Comparison of ENCODE assay signal across 1 cellular context in genomic region chr20:38165089-38165965, GRCh38.
TF ChIP-seq lines count a peak whose summit lies in the region.

Gene TGM2, minus strand, starts transcription at chr20:38165270. Its CDS starts 72 bp downstream, at chr20:38165198.

TF ChIP-seq in HepG2, 621 proteins besides CTCF, POLR2A, EP300 and RAD21 (continued from another document and continues in another):
- TF ChIP-seq ZNF687 (CRISPR knock-in tag; IDR thresholded peaks at IDR 0.05) (peak; percentile 92), FOXO4 (CRISPR knock-in tag; conservative IDR thresholded peaks at IDR 0.05) (no peak), JUND (CRISPR knock-in tag; IDR thresholded peaks at IDR 0.05) (no peak), ZNF75D (CRISPR knock-in tag; IDR thresholded peaks at IDR 0.05; ENCODE audit: borderline replicate concordance) (no peak), KIAA2018 (CRISPR knock-in tag; IDR thresholded peaks at IDR 0.05; ENCODE audit: borderline replicate concordance) (0 out of 2 replicates have a peak, but pooled peaks have one; percentile 31), ZBTB42 (CRISPR knock-in tag; IDR thresholded peaks at IDR 0.05) (no peak; the same call in 1 of the 2 replicates), AHR (CRISPR knock-in tag; IDR thresholded peaks at IDR 0.05) (peak; percentile 60; the same call in 1 of the 2 replicates), ZNF20 (CRISPR knock-in tag; IDR thresholded peaks at IDR 0.05) (no peak), POLR2G (IDR thresholded peaks at IDR 0.05; ENCODE audit: low read depth, low read length) (peak; percentile 63), ZNF615 (CRISPR knock-in tag; IDR thresholded peaks at IDR 0.05; ENCODE audit: borderline replicate concordance) (no peak), ZNF12 (CRISPR knock-in tag; IDR thresholded peaks at IDR 0.05) (peak; percentile 78; the same call in 1 of the 2 replicates), ZNF430 (CRISPR knock-in tag; IDR thresholded peaks at IDR 0.05) (peak; percentile 85; the same call in 1 of the 2 replicates), MAFG (CRISPR knock-in tag; IDR thresholded peaks at IDR 0.05) (no peak; the same call in 1 of the 2 replicates), ZNF660 (CRISPR knock-in tag; IDR thresholded peaks at IDR 0.05; ENCODE audit: borderline replicate concordance, low read depth) (no peak), ZC3H13 (CRISPR knock-in tag; IDR thresholded peaks at IDR 0.05) (no peak), FLYWCH1 (CRISPR knock-in tag; IDR thresholded peaks at IDR 0.05) (no peak), ZNF101 (CRISPR knock-in tag; IDR thresholded peaks at IDR 0.05; ENCODE audit: borderline replicate concordance, low read depth) (peak; percentile 79; the same call in 1 of the 2 replicates), ZKSCAN1 (IDR thresholded peaks at IDR 0.05; ENCODE audit: low read length) (peak; percentile 47; the same call in 1 of the 2 replicates), NAIF1 (CRISPR knock-in tag; IDR thresholded peaks at IDR 0.05; ENCODE audit: borderline replicate concordance) (no peak), XBP1 (CRISPR knock-in tag; IDR thresholded peaks at IDR 0.05) (no peak), SP4 (CRISPR knock-in tag; IDR thresholded peaks at IDR 0.05) (peak; percentile 91), ZFP90 (CRISPR knock-in tag; IDR thresholded peaks at IDR 0.05; ENCODE audit: borderline replicate concordance) (peak; percentile 7; the same call in 1 of the 2 replicates), ZNF776 (CRISPR knock-in tag; IDR thresholded peaks at IDR 0.05) (peak; percentile 92), ZNF362 (CRISPR knock-in tag; IDR thresholded peaks at IDR 0.05; ENCODE audit: borderline replicate concordance) (0 out of 2 replicates have a peak, but pooled peaks have one; percentile 35), ZNF460 (CRISPR knock-in tag; IDR thresholded peaks at IDR 0.05; ENCODE audit: borderline replicate concordance) (no peak; the same call in 1 of the 2 replicates), SMYD3 (CRISPR knock-in tag; IDR thresholded peaks at IDR 0.05) (0 out of 2 replicates have a peak, but pooled peaks have one; percentile 45), IRF9 (CRISPR knock-in tag; IDR thresholded peaks at IDR 0.05; ENCODE audit: borderline replicate concordance) (no peak; the same call in 1 of the 2 replicates), EZH2 (conservative IDR thresholded peaks at IDR 0.05; ENCODE audit: low read depth, low read length) (no peak), MXD4 (CRISPR knock-in tag; IDR thresholded peaks at IDR 0.05) (peak; percentile 83), HNF1A (IDR thresholded peaks at IDR 0.05; ENCODE audit: low read depth) (no peak), HNF1A (CRISPR knock-in tag; IDR thresholded peaks at IDR 0.05; ENCODE audit: borderline replicate concordance) (peak; percentile 73; the same call in 1 of the 2 replicates), IKZF5 (CRISPR knock-in tag; IDR thresholded peaks at IDR 0.05) (peak; percentile 94), ZNF10 (CRISPR knock-in tag; IDR thresholded peaks at IDR 0.05; ENCODE audit: borderline replicate concordance, low read depth) (no peak), ZNF598 (CRISPR knock-in tag; IDR thresholded peaks at IDR 0.05; ENCODE audit: borderline replicate concordance) (peak; percentile 95), TCF7 (IDR thresholded peaks at IDR 0.05; ENCODE audit: low read depth) (peak; percentile 14; the same call in 1 of the 2 replicates), AKAP8 (CRISPR knock-in tag; IDR thresholded peaks at IDR 0.05) (no peak), ZSCAN25 (CRISPR knock-in tag; IDR thresholded peaks at IDR 0.05) (peak; percentile 86; the same call in 1 of the 2 replicates), ZNF207 (IDR thresholded peaks at IDR 0.05; ENCODE audit: borderline replicate concordance) (0 out of 2 replicates have a peak, but pooled peaks have one; percentile 72)
